2 cellular contexts compared by ENCODE assay signal in genomic region chr17:79728169-79728907, GRCh38.
TF ChIP-seq lines count a peak whose summit lies in the region.

No MANE protein-coding gene starts in this region.

TF ChIP-seq in A549, 52 proteins besides CTCF, POLR2A, EP300 and RAD21 (continued from another document):
- TF ChIP-seq, protein P1, sequence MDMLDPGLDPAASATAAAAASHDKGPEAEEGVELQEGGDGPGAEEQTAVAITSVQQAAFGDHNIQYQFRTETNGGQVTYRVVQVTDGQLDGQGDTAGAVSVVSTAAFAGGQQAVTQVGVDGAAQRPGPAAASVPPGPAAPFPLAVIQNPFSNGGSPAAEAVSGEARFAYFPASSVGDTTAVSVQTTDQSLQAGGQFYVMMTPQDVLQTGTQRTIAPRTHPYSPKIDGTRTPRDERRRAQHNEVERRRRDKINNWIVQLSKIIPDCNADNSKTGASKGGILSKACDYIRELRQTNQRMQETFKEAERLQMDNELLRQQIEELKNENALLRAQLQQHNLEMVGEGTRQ (IDR thresholded peaks at IDR 0.05): peak; percentile 96
- TF ChIP-seq, protein P2, sequence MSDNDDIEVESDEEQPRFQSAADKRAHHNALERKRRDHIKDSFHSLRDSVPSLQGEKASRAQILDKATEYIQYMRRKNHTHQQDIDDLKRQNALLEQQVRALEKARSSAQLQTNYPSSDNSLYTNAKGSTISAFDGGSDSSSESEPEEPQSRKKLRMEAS (IDR thresholded peaks at IDR 0.05): peak; percentile 40; the same call in 1 of the 2 replicates
- TF ChIP-seq TFCP2L1 (CRISPR knock-in tag; IDR thresholded peaks at IDR 0.05) (no peak), ZSCAN20 (CRISPR knock-in tag; IDR thresholded peaks at IDR 0.05) (no peak), TP53 (CRISPR knock-in tag; IDR thresholded peaks at IDR 0.05) (no peak)
TF ChIP-seq in A549: peak in this region for 2.

TF ChIP-seq in GM12878, 131 proteins besides CTCF, POLR2A, EP300 and RAD21 (continued from another document):
- TF ChIP-seq BACH1 (IDR thresholded peaks at IDR 0.05; ENCODE audit: borderline replicate concordance) (no peak), SP1 (IDR thresholded peaks at IDR 0.05; ENCODE audit: low read depth, low read length) (peak; percentile 65), NRF1 (conservative IDR thresholded peaks at IDR 0.05; ENCODE audit: low read depth, low read length) (no peak), KAT2A (conservative IDR thresholded peaks at IDR 0.05; ENCODE audit: control insufficient read depth, low read depth, low read length) (no peak), MEF2B (IDR thresholded peaks at IDR 0.05; ENCODE audit: partially characterized antibody, poor library complexity, severe bottlenecking) (no peak), RCOR1 (conservative IDR thresholded peaks at IDR 0.05; ENCODE audit: low read depth, low read length) (no peak), E2F4 (IDR thresholded peaks at IDR 0.05; ENCODE audit: low read depth, low read length) (no peak), CREB1 (IDR thresholded peaks at IDR 0.05; ENCODE audit: low read depth) (peak; percentile 62), KDM1A (IDR thresholded peaks at IDR 0.05; ENCODE audit: borderline replicate concordance) (no peak), ASH2L (IDR thresholded peaks at IDR 0.05; ENCODE audit: borderline replicate concordance, low read depth) (no peak), TARDBP (IDR thresholded peaks at IDR 0.05; ENCODE audit: borderline replicate concordance) (peak; percentile 63; the same call in 1 of the 2 replicates), CREM (IDR thresholded peaks at IDR 0.05; ENCODE audit: low read depth) (peak; percentile 59; the same call in 1 of the 2 replicates), BHLHE40 (IDR thresholded peaks at IDR 0.05; ENCODE audit: borderline replicate concordance in 1 of 2, low read depth in 2 of 2, low read length in 1 of 2) (no peak; a peak in 1 of 4 replicates), ZZZ3 (IDR thresholded peaks at IDR 0.05; ENCODE audit: control insufficient read depth, insufficient read length, low read depth) (no peak), SMAD5 (IDR thresholded peaks at IDR 0.05; ENCODE audit: low read depth) (no peak), USF1 (IDR thresholded peaks at IDR 0.05; ENCODE audit: borderline replicate concordance, extremely low read length, insufficient read depth, low read depth, low read length) (peak; percentile 94), SIX5 (IDR thresholded peaks at IDR 0.05; ENCODE audit: low read depth, low read length, severe bottlenecking) (peak; percentile 92), SUZ12 (IDR thresholded peaks at IDR 0.05; ENCODE audit: unreplicated experiment) (no peak), E2F8 (IDR thresholded peaks at IDR 0.05; ENCODE audit: low read depth, partially characterized antibody) (no peak), PAX8 (IDR thresholded peaks at IDR 0.05) (no peak), RFX5 (IDR thresholded peaks at IDR 0.05; ENCODE audit: low read depth, low read length) (no peak), TCF7 (IDR thresholded peaks at IDR 0.05; ENCODE audit: borderline replicate concordance) (no peak), MXI1 (IDR thresholded peaks at IDR 0.05; ENCODE audit: low read depth, low read length) (no peak), RAD51 (IDR thresholded peaks at IDR 0.05) (peak; percentile 96), LARP7 (IDR thresholded peaks at IDR 0.05) (no peak), MTA3 (IDR thresholded peaks at IDR 0.05; ENCODE audit: borderline replicate concordance, low read length) (no peak), POLR2AphosphoS2 (IDR thresholded peaks at IDR 0.05; ENCODE audit: low read depth, low read length) (0 out of 2 replicates have a peak, but pooled peaks have one; percentile 36), YY1 (IDR thresholded peaks at IDR 0.05; ENCODE audit: low read depth, low read length) (peak; percentile 98), RBBP5 (conservative IDR thresholded peaks at IDR 0.05) (no peak), CEBPB (IDR thresholded peaks at IDR 0.05; ENCODE audit: borderline replicate concordance in 1 of 2, low read depth in 2 of 2, low read length in 2 of 2) (no peak), CEBPZ (IDR thresholded peaks at IDR 0.05; ENCODE audit: low read depth, low read length) (no peak), HCFC1 (IDR thresholded peaks at IDR 0.05; ENCODE audit: low read length) (peak; percentile 90), HDAC6 (IDR thresholded peaks at IDR 0.05; ENCODE audit: unreplicated experiment) (no peak), FOS (IDR thresholded peaks at IDR 0.05; ENCODE audit: borderline replicate concordance, extremely low read depth, insufficient read length) (peak; percentile 35)
- TF ChIP-seq, protein P3, sequence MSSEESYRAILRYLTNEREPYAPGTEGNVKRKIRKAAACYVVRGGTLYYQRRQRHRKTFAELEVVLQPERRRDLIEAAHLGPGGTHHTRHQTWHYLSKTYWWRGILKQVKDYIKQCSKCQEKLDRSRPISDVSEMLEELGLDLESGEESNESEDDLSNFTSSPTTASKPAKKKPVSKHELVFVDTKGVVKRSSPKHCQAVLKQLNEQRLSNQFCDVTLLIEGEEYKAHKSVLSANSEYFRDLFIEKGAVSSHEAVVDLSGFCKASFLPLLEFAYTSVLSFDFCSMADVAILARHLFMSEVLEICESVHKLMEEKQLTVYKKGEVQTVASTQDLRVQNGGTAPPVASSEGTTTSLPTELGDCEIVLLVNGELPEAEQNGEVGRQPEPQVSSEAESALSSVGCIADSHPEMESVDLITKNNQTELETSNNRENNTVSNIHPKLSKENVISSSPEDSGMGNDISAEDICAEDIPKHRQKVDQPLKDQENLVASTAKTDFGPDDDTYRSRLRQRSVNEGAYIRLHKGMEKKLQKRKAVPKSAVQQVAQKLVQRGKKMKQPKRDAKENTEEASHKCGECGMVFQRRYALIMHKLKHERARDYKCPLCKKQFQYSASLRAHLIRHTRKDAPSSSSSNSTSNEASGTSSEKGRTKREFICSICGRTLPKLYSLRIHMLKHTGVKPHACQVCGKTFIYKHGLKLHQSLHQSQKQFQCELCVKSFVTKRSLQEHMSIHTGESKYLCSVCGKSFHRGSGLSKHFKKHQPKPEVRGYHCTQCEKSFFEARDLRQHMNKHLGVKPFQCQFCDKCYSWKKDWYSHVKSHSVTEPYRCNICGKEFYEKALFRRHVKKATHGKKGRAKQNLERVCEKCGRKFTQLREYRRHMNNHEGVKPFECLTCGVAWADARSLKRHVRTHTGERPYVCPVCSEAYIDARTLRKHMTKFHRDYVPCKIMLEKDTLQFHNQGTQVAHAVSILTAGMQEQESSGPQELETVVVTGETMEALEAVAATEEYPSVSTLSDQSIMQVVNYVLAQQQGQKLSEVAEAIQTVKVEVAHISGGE (CRISPR knock-in tag; IDR thresholded peaks at IDR 0.05): no peak
- TF ChIP-seq, protein P4, sequence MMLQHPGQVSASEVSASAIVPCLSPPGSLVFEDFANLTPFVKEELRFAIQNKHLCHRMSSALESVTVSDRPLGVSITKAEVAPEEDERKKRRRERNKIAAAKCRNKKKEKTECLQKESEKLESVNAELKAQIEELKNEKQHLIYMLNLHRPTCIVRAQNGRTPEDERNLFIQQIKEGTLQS (IDR thresholded peaks at IDR 0.05; ENCODE audit: borderline replicate concordance, extremely low read depth, low read depth, low read length): peak; percentile 94; the same call in 1 of the 2 replicates
- TF ChIP-seq, protein P5, sequence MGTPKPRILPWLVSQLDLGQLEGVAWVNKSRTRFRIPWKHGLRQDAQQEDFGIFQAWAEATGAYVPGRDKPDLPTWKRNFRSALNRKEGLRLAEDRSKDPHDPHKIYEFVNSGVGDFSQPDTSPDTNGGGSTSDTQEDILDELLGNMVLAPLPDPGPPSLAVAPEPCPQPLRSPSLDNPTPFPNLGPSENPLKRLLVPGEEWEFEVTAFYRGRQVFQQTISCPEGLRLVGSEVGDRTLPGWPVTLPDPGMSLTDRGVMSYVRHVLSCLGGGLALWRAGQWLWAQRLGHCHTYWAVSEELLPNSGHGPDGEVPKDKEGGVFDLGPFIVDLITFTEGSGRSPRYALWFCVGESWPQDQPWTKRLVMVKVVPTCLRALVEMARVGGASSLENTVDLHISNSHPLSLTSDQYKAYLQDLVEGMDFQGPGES (IDR thresholded peaks at IDR 0.05): no peak; the same call in 1 of the 2 replicates
- TF ChIP-seq, protein P2 (IDR thresholded peaks at IDR 0.05; ENCODE audit: low read depth, low read length): peak; percentile 89
- TF ChIP-seq, protein P1 (IDR thresholded peaks at IDR 0.05; ENCODE audit: borderline replicate concordance, low read depth, low read length): peak; percentile 95
- TF ChIP-seq, protein P6, sequence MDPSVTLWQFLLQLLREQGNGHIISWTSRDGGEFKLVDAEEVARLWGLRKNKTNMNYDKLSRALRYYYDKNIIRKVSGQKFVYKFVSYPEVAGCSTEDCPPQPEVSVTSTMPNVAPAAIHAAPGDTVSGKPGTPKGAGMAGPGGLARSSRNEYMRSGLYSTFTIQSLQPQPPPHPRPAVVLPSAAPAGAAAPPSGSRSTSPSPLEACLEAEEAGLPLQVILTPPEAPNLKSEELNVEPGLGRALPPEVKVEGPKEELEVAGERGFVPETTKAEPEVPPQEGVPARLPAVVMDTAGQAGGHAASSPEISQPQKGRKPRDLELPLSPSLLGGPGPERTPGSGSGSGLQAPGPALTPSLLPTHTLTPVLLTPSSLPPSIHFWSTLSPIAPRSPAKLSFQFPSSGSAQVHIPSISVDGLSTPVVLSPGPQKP (IDR thresholded peaks at IDR 0.05; ENCODE audit: low read depth, low read length): 0 out of 2 replicates have a peak, but pooled peaks have one; percentile 30
